ENCODE assay signal across 2 cellular contexts in the genomic region with DNA sequence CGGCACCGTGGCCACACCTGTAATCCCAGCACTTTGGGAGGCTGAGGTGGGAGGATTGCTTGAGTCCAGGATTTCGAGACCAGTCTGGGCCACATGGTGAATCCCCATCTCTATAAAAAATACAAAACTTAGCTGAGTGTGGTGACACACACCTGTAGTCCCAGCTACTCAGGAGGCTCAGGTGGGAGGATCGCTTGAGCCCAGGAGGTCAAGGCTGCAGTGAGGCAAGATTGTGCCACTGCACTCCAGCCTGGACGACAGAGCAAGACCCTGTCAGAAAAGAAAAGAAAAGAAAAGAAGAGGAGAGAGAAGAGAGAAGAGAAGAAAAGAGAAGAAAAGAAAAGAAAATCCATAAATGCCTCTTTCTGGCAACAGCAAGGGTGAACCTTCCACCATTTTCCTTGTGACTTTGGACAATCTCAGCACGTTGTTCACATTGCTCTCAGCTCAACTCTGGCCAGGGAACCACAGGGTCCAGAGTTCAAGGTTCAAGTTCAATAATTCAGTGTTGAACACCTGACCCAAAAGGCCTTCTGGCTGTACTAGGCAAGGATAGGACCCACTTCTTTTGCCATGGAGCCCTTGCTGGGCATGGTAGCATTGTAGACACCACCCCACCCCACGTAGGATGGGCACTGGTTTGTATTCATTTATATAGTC.
TF ChIP-seq lines count a peak whose summit lies in the region.

No MANE protein-coding gene starts in this region.

TF ChIP-seq in HCT116, 20 proteins besides CTCF, POLR2A, EP300 and RAD21:
- TF ChIP-seq ZFX (IDR thresholded peaks at IDR 0.05) (no peak), CBX3 (IDR thresholded peaks at IDR 0.05; ENCODE audit: low read depth) (0 out of 2 replicates have a peak, but pooled peaks have one; percentile 6)

TF ChIP-seq in WTC11, 78 proteins besides CTCF, POLR2A, EP300 and RAD21:
- TF ChIP-seq ETV6 (CRISPR knock-in tag; IDR thresholded peaks at IDR 0.05) (no peak), ZNF121 (CRISPR knock-in tag; IDR thresholded peaks at IDR 0.05) (0 out of 2 replicates have a peak, but pooled peaks have one; percentile 7)
